In the genomic region with DNA sequence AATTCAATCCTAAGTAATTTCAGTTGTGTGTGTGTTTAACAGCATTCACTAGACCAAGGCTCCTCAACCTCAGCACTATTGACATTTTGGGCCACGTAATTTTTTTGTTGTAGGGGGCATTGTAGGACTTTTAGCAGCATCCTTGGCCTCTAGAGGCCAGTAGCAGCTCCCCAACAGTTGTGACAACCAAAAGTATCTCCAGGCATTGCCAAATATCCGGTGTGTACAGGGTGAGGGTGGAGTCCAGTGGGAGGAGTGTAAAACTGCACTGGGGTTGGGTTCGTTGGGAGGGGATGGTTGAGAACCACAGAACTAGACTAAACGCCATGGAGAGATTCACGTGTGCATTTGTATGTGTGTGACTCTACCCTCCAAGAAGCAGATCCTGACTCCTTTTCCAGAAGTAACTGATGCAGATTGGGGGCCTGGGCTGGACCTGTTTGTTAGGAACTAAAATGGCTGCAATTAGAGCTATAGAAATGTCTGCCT, we compare ENCODE assay signal across 9 cellular contexts. TPM values are rescaled to one million over a fixed set of nuclear protein-coding genes. Genes with fewer than 3 reads are reported as not detected.
DNase-seq lines count a peak whose midpoint lies in the region; ATAC-seq and TF ChIP-seq lines count a peak whose summit lies in the region.
"Had no signal": no experiment of that assay in that cellular context is flagged by ENCODE, and none has a peak within 500 bp of the region (broad histone marks: within the 10 kb centered on the region; RNA-seq: fewer than 3 reads in every experiment).

No MANE protein-coding gene starts in this region.

- H3K9me3 ChIP-seq in DND-41 (ENCODE audit: insufficient read depth, low read length, severe bottlenecking) (no peaks in the 10 kb centered on the region), gastrocnemius medialis (no peaks in the 10 kb centered on the region)

- in situ Hi-C loops in gastrocnemius medialis (cut with MboI; ENCODE audit: low sequenced_read_pairs in 4 of 4): loop anchor here in 1 of 4 donors (10.0 kb wide), 1 partner anchor 188 kb away; no protein-coding TSS in a partner anchor

- H3K4me1 ChIP-seq in DND-41 (ENCODE audit: insufficient read depth, low read length) (peaks cover 17% of the 10 kb centered on the region), gastrocnemius medialis (peaks cover 3 to 12% of the 10 kb centered on the region in 2 donors)

- H3K27ac Mint-ChIP-seq in WTC11: no peak overlapping the region
- H3K27ac Mint-ChIP-seq: activated naive CD4-positive, alpha-beta T cell treated with anti-CD3 and anti-CD28 coated beads, Interleukin-2, amount 50 U/mL, for 24 hours had no signal

- H3K27me3 ChIP-seq in DND-41 (ENCODE audit: insufficient read depth, low read length, poor library complexity): no peaks in the 10 kb centered on the region
- no peaks in the 10 kb centered on the region for H3K27me3 ChIP-seq in gastrocnemius medialis

- H3K79me2 ChIP-seq in DND-41 (ENCODE audit: insufficient read depth, low read length): peaks cover 6% of the 10 kb centered on the region

- H3K27me3 Mint-ChIP-seq in WTC11 (ENCODE audit: low read depth): no peaks in the 10 kb centered on the region
- H3K27me3 Mint-ChIP-seq: activated naive CD4-positive, alpha-beta T cell treated with anti-CD3 and anti-CD28 coated beads, Interleukin-2, amount 50 U/mL, for 24 hours had no signal

- ATAC-seq in DND-41 (ENCODE audit: insufficient read depth, low read depth) (peak; percentile 92), GM21526 (IDR thresholded peaks at IDR 0.05; ENCODE audit: low FRiP score, unreplicated experiment) (peak; percentile 62), WTC11 (peak; percentile 72), gastrocnemius medialis (peak; percentile 33 to 46)

- no peak overlapping the region for H3K4me2 ChIP-seq in DND-41 (ENCODE audit: insufficient read depth, low read length)

- peaks cover 17% of the 10 kb centered on the region for H3K4me1 Mint-ChIP-seq in WTC11

- H3K4me3 Mint-ChIP-seq in WTC11: no peak overlapping the region
- H3K4me3 Mint-ChIP-seq: activated naive CD4-positive, alpha-beta T cell treated with anti-CD3 and anti-CD28 coated beads, Interleukin-2, amount 50 U/mL, for 24 hours had no signal

- CTCF ChIA-PET in WTC11 (lab: Charles Lee): interaction anchor here (0.6 to 1.8 kb wide), 3 partner anchors 112 to 188 kb away, joined by 3 to 7 read pairs (median 4); no protein-coding TSS in a partner anchor

- H3K27ac ChIP-seq in DND-41 (ENCODE audit: low read length) (no peak overlapping the region), gastrocnemius medialis (no peak overlapping the region), substantia nigra (ENCODE audit: low read depth, low read length, poor library complexity, severe bottlenecking) (no peak overlapping the region)

- no peaks in the 10 kb centered on the region for H4K20me1 ChIP-seq in DND-41 (ENCODE audit: insufficient read depth, low read length)

- POLR2A ChIA-PET in WTC11 (lab: Charles Lee): no interaction called here

- no peak overlapping the region for H3K9ac ChIP-seq in DND-41 (ENCODE audit: low read depth, low read length)

- intact Hi-C loops in gastrocnemius medialis (cut with DNase I; ENCODE audit: low total_unique reads): loop anchor here (10.0 kb wide), 2 partner anchors 218 to 262 kb away; partner anchors contain the start of gene DGKZ

- no peaks in the 10 kb centered on the region for H3K36me3 ChIP-seq in DND-41 (ENCODE audit: insufficient read depth, low read length)
- H3K36me3 ChIP-seq in gastrocnemius medialis: no peaks in the 10 kb centered on the region

- no peaks in the 10 kb centered on the region for H3K36me3 Mint-ChIP-seq in WTC11
- H3K36me3 Mint-ChIP-seq: activated naive CD4-positive, alpha-beta T cell treated with anti-CD3 and anti-CD28 coated beads, Interleukin-2, amount 50 U/mL, for 24 hours had no signal

- no peaks in the 10 kb centered on the region for H3K9me3 Mint-ChIP-seq in WTC11
- H3K9me3 Mint-ChIP-seq: activated naive CD4-positive, alpha-beta T cell treated with anti-CD3 and anti-CD28 coated beads, Interleukin-2, amount 50 U/mL, for 24 hours had no signal

- no peak for TF ChIP-seq POLR2A in gastrocnemius medialis (IDR thresholded peaks at IDR 0.05)

- DNase-seq in DND-41 (peak; percentile 66), M059J (ENCODE audit: low read depth) (peak; percentile 91), WTC11 (ENCODE audit: low spot score) (no peak), epithelial cell of proximal tubule (ENCODE audit: low read depth) (no peak), gastrocnemius medialis (peak in 1 of 2 donors; percentile 23), DMS79 treated with DMSO at 0.1 percent for 48 hours (lab: John Stamatoyannopoulos, UW) (no peak), substantia nigra (lab: John Stamatoyannopoulos, UW) (no peak)

- TF ChIP-seq CTCF in DND-41 (IDR thresholded peaks at IDR 0.05; ENCODE audit: borderline replicate concordance, extremely low read depth, low read length, poor library complexity, severe bottlenecking) (peak; percentile 44), WTC11 (IDR thresholded peaks at IDR 0.05) (no peak), epithelial cell of proximal tubule (conservative IDR thresholded peaks at IDR 0.05; ENCODE audit: low read depth, low read length) (peak; percentile 37), gastrocnemius medialis (IDR thresholded peaks at IDR 0.05 in 4 of 5, conservative IDR thresholded peaks at IDR 0.05 in 1 of 5) (no peak)

- H3K4me3 ChIP-seq in DND-41 (ENCODE audit: low read depth in 1 of 2, low read length in 2 of 2): no peak overlapping the region
- H3K4me3 ChIP-seq in epithelial cell of proximal tubule (ENCODE audit: low read depth, low read length): no peak overlapping the region
- H3K4me3 ChIP-seq in gastrocnemius medialis: no peak overlapping the region

- no peak overlapping the region for H2AFZ ChIP-seq in DND-41 (ENCODE audit: low read depth, low read length)

TF ChIP-seq in WTC11, 78 proteins besides CTCF, POLR2A, EP300 and RAD21 (continues in another document):
- TF ChIP-seq MAX (CRISPR knock-in tag; IDR thresholded peaks at IDR 0.05) (no peak), USF2 (CRISPR knock-in tag; IDR thresholded peaks at IDR 0.05) (no peak), NFYB (CRISPR knock-in tag; conservative IDR thresholded peaks at IDR 0.05; ENCODE audit: low read depth) (no peak), SMAD3 (CRISPR knock-in tag; IDR thresholded peaks at IDR 0.05; ENCODE audit: borderline replicate concordance) (no peak), JUN (CRISPR knock-in tag; IDR thresholded peaks at IDR 0.05) (no peak), FOXP1 (CRISPR knock-in tag; IDR thresholded peaks at IDR 0.05; ENCODE audit: borderline replicate concordance) (no peak), ATF1 (CRISPR knock-in tag; IDR thresholded peaks at IDR 0.05) (no peak), E2F4 (CRISPR knock-in tag; IDR thresholded peaks at IDR 0.05; ENCODE audit: borderline replicate concordance, low read depth) (no peak), ZMAT4 (CRISPR knock-in tag; IDR thresholded peaks at IDR 0.05) (no peak)
- TF ChIP-seq, protein P1, sequence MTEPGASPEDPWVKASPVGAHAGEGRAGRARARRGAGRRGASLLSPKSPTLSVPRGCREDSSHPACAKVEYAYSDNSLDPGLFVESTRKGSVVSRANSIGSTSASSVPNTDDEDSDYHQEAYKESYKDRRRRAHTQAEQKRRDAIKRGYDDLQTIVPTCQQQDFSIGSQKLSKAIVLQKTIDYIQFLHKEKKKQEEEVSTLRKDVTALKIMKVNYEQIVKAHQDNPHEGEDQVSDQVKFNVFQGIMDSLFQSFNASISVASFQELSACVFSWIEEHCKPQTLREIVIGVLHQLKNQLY (CRISPR knock-in tag; IDR thresholded peaks at IDR 0.05): no peak
- TF ChIP-seq, protein P2, sequence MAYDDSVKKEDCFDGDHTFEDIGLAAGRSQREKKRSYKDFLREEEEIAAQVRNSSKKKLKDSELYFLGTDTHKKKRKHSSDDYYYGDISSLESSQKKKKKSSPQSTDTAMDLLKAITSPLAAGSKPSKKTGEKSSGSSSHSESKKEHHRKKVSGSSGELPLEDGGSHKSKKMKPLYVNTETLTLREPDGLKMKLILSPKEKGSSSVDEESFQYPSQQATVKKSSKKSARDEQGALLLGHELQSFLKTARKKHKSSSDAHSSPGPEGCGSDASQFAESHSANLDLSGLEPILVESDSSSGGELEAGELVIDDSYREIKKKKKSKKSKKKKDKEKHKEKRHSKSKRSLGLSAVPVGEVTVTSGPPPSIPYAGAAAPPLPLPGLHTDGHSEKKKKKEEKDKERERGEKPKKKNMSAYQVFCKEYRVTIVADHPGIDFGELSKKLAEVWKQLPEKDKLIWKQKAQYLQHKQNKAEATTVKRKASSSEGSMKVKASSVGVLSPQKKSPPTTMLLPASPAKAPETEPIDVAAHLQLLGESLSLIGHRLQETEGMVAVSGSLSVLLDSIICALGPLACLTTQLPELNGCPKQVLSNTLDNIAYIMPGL (CRISPR knock-in tag; IDR thresholded peaks at IDR 0.05): no peak

RNA-seq across cellular contexts. Expression of gene PHF21A, which starts 5.9 kb away (rescaled TPM):
- 10.6 and 19.7 TPM in 2 replicates for total RNA-seq in M059J (2014; rRNA removed; shearing (Covaris generic))
- total RNA-seq in WTC11 (2021) (29.4 to 36.6 TPM (median 33.1 TPM) in 3 replicates), epithelial cell of proximal tubule (5.8 and 11.6 TPM in 2 replicates), gastrocnemius medialis (10 to 100 TPM in 3 of 4 donors, 1 to 10 TPM in 1; 9.8 to 20.2 (median 15.4) TPM)

Comparison
In these comparisons a context has a peak if more than half of its experiments do, and no peak if none do; other contexts are left out.
1. ATAC-seq: peak in every context shown above with its lines; median percentile 92 in DND-41; 72 in WTC11; 62 in GM21526; 40 in gastrocnemius medialis.
2. DNase-seq: peak in DND-41 (single experiment) and M059J (single experiment); none in WTC11 (single experiment), epithelial cell of proximal tubule (single experiment), DMS79 treated with DMSO at 0.1 percent for 48 hours (single experiment) and substantia nigra (0 of 49).
3. CTCF ChIP-seq: peak in DND-41 (single experiment) and epithelial cell of proximal tubule (single experiment); none in WTC11 (single experiment) and gastrocnemius medialis (0 of 5).